22 cellular contexts compared by ENCODE assay signal in genomic region chr12:2639020-2639298, GRCh38.
DNase-seq lines count a peak whose midpoint lies in the region; ATAC-seq and TF ChIP-seq lines count a peak whose summit lies in the region.
"Had no signal": no experiment of that assay in that cellular context is flagged by ENCODE, and none has a peak within 500 bp of the region (broad histone marks: within the 10 kb centered on the region; RNA-seq: fewer than 3 reads in every experiment).

No MANE protein-coding gene starts in this region.

- 93% methylated on average over 10 of the region's 10 CpGs; no CpG with 5 or more reads in 1 of the 2 donors for WGBS in transverse colon (ENCODE audit: low coverage in 1 of 2), 2 donors

- no peaks in the 10 kb centered on the region for H3K27me3 ChIP-seq in right atrium auricular region
- no peaks in the 10 kb centered on the region for H3K27me3 ChIP-seq in transverse colon
- H3K27me3 ChIP-seq in gastrocnemius medialis, result peaks cover 0 to 15% (median 2%) of the 10 kb centered on the region in 3 donors

- H3K27me3 Mint-ChIP-seq in WTC11 (ENCODE audit: low read depth), result no peaks in the 10 kb centered on the region

- CTCF ChIA-PET in WTC11 (lab: Charles Lee), result interaction anchor here (1.3 kb wide), 1 partner anchor 23 kb away, joined by 3 read pairs; no protein-coding TSS in a partner anchor

- H3K4me1 Mint-ChIP-seq in WTC11, result peaks cover 30% of the 10 kb centered on the region
- H3K4me1 Mint-ChIP-seq: B cell had no signal

- in situ Hi-C loops in transverse colon (cut with MboI; ENCODE audit: low pct_ligation_motif_present in 1 of 4, low pct_unique_long_range_greater_than_20kb in 1 of 4, low sequenced_read_pairs in 3 of 4), result no loop called here
- in situ Hi-C loops in gastrocnemius medialis (cut with MboI; ENCODE audit: low sequenced_read_pairs in 4 of 4), result no loop called here

- TF ChIP-seq EP300 in transverse colon (IDR thresholded peaks at IDR 0.05; ENCODE audit: low read depth), result no peak

- no peak overlapping the region for H3K4me3 Mint-ChIP-seq in WTC11
- H3K4me3 Mint-ChIP-seq: B cell; CD4-positive, CD25-positive, alpha-beta regulatory T cell; CD8-positive, alpha-beta T cell; GM23338; H9 had no signal

- POLR2A ChIA-PET in WTC11 (lab: Charles Lee), result no interaction called here

- H3K27ac ChIP-seq in right atrium auricular region, result no peak overlapping the region
- no peak overlapping the region for H3K27ac ChIP-seq in transverse colon
- H3K27ac ChIP-seq in gastrocnemius medialis, result no peak overlapping the region
- H3K27ac ChIP-seq: 22Rv1 had no signal

- no peak for TF ChIP-seq CTCF in right atrium auricular region (IDR thresholded peaks at IDR 0.05)
- TF ChIP-seq CTCF in WTC11 (IDR thresholded peaks at IDR 0.05), result no peak
- no peak for TF ChIP-seq CTCF in transverse colon (IDR thresholded peaks at IDR 0.05)
- no peak for TF ChIP-seq CTCF in gastrocnemius medialis (IDR thresholded peaks at IDR 0.05 in 4 of 5, conservative IDR thresholded peaks at IDR 0.05 in 1 of 5)

- ATAC-seq in WTC11, result no peak
- ATAC-seq in HG03520 (IDR thresholded peaks at IDR 0.05; ENCODE audit: unreplicated experiment), result no peak
- ATAC-seq in gastrocnemius medialis, result no peak
- no peak for ATAC-seq in GM21529 (IDR thresholded peaks at IDR 0.05; ENCODE audit: unreplicated experiment)
- ATAC-seq: CD8-positive, alpha-beta T cell; GM12878; HCT116 had no signal

- H3K9me3 Mint-ChIP-seq in WTC11, result peaks cover 3% of the 10 kb centered on the region
- H3K9me3 Mint-ChIP-seq: CD8-positive, alpha-beta T cell; GM23338 had no signal

- no peak overlapping the region for H3K27ac Mint-ChIP-seq in WTC11
- H3K27ac Mint-ChIP-seq: B cell; CD4-positive, CD25-positive, alpha-beta regulatory T cell; CD8-positive, alpha-beta T cell; GM23338; H9 had no signal

- intact Hi-C loops in cardiac septum (cut with DNase I), result no loop called here
- intact Hi-C loops in posterior vena cava (cut with DNase I), result no loop called here
- intact Hi-C loops in transverse colon (cut with DNase I; ENCODE audit: low total_unique reads), result no loop called here
- intact Hi-C loops in gastrocnemius medialis (cut with DNase I; ENCODE audit: low total_unique reads), result no loop called here

- H3K36me3 Mint-ChIP-seq in WTC11, result no peaks in the 10 kb centered on the region
- H3K36me3 Mint-ChIP-seq: CD4-positive, CD25-positive, alpha-beta regulatory T cell; CD8-positive, alpha-beta T cell had no signal

- peaks cover 26% of the 10 kb centered on the region for H3K36me3 ChIP-seq in right atrium auricular region
- H3K36me3 ChIP-seq in transverse colon, result no peaks in the 10 kb centered on the region
- H3K36me3 ChIP-seq in gastrocnemius medialis, result no peaks in the 10 kb centered on the region

- H3K9me3 ChIP-seq in right atrium auricular region, result no peaks in the 10 kb centered on the region
- no peaks in the 10 kb centered on the region for H3K9me3 ChIP-seq in transverse colon
- H3K9me3 ChIP-seq in gastrocnemius medialis, result no peaks in the 10 kb centered on the region
- H3K9me3 ChIP-seq: Caco-2 had no signal

- TF ChIP-seq POLR2A in transverse colon (IDR thresholded peaks at IDR 0.05) (no peak), gastrocnemius medialis (IDR thresholded peaks at IDR 0.05) (no peak)

- DNase-seq in cardiac septum (ENCODE audit: low spot score) (peak; percentile 74), right atrium auricular region (ENCODE audit: low spot score) (no peak), WTC11 (ENCODE audit: low spot score) (peak; percentile 10), posterior vena cava (ENCODE audit: low spot score) (peak; percentile 75), transverse colon (peak; percentile 4), gastrocnemius medialis (no peak)
- DNase-seq: C1 segment of cervical spinal cord; CD4-positive, CD25-positive, alpha-beta regulatory T cell; CD8-positive, alpha-beta T cell; DMS 273 treated with DMSO at 0.1 percent for 48 hours; DMS79; EL; GDM1 had no signal

- no peak overlapping the region for H3K4me3 ChIP-seq in right atrium auricular region
- no peak overlapping the region for H3K4me3 ChIP-seq in transverse colon
- no peak overlapping the region for H3K4me3 ChIP-seq in gastrocnemius medialis
- H3K4me3 ChIP-seq: GM12878, GM23338 had no signal

- H3K4me1 ChIP-seq in right atrium auricular region (peaks cover 0 to 23% of the 10 kb centered on the region in 2 donors), transverse colon (peaks cover 0 to 9% (median 3%) of the 10 kb centered on the region in 4 donors), gastrocnemius medialis (no peaks in the 10 kb centered on the region)
- H3K4me1 ChIP-seq: Caco-2 had no signal

TF ChIP-seq in WTC11, 78 proteins besides CTCF, POLR2A, EP300 and RAD21:
- TF ChIP-seq GRHL2 (CRISPR knock-in tag; IDR thresholded peaks at IDR 0.05; ENCODE audit: insufficient replicate concordance, severe bottlenecking), result no peak
- no peak for TF ChIP-seq CREB1 (CRISPR knock-in tag; IDR thresholded peaks at IDR 0.05)
- no peak for TF ChIP-seq ZNF138 (CRISPR knock-in tag; conservative IDR thresholded peaks at IDR 0.05)
- no peak for TF ChIP-seq OVOL2 (CRISPR knock-in tag; IDR thresholded peaks at IDR 0.05; ENCODE audit: borderline replicate concordance)
- TF ChIP-seq ZNF263 (CRISPR knock-in tag; IDR thresholded peaks at IDR 0.05; ENCODE audit: low read depth), result no peak
- TF ChIP-seq IRF2 (CRISPR knock-in tag; IDR thresholded peaks at IDR 0.05; ENCODE audit: borderline replicate concordance, low read depth), result no peak
- TF ChIP-seq NR1H2 (CRISPR knock-in tag; IDR thresholded peaks at IDR 0.05), result no peak
- TF ChIP-seq ZNF396 (CRISPR knock-in tag; IDR thresholded peaks at IDR 0.05; ENCODE audit: borderline replicate concordance), result no peak
- TF ChIP-seq ZNF416 (CRISPR knock-in tag; IDR thresholded peaks at IDR 0.05), result no peak
- TF ChIP-seq CBFB (CRISPR knock-in tag; IDR thresholded peaks at IDR 0.05; ENCODE audit: low read depth), result no peak

Comparison
In these comparisons a context has a peak if more than half of its experiments do, and no peak if none do; other contexts are left out.
1. DNase-seq: peak in cardiac septum (single experiment), WTC11 (single experiment), posterior vena cava (single experiment) and transverse colon (single experiment); none in right atrium auricular region (single experiment) and gastrocnemius medialis (0 of 2).